10 cellular contexts compared by ENCODE assay signal in genomic region chr11:7278314-7278917, GRCh38. TPM values are rescaled to one million over a fixed set of nuclear protein-coding genes. Genes with fewer than 3 reads are reported as not detected.
DNase-seq lines count a peak whose midpoint lies in the region; ATAC-seq and TF ChIP-seq lines count a peak whose summit lies in the region.
"Had no signal": no experiment of that assay in that cellular context is flagged by ENCODE, and none has a peak within 500 bp of the region (broad histone marks: within the 10 kb centered on the region; RNA-seq: fewer than 3 reads in every experiment).

No MANE protein-coding gene starts in this region.

- H3K27ac Mint-ChIP-seq in naive thymus-derived CD4-positive, alpha-beta T cell = no peak overlapping the region

- TF ChIP-seq CTCF in fibroblast of villous mesenchyme (IDR thresholded peaks at IDR 0.05; ENCODE audit: insufficient read depth, low read depth, low read length) (peak; percentile 75), thoracic aorta (IDR thresholded peaks at IDR 0.05) (peak; percentile 32)

- H3K9me3 ChIP-seq in thoracic aorta = no peaks in the 10 kb centered on the region
- no peaks in the 10 kb centered on the region for H3K9me3 ChIP-seq in naive thymus-derived CD4-positive, alpha-beta T cell (ENCODE audit: control insufficient read depth in 2 of 3, low read length in 3 of 3)
- H3K9me3 ChIP-seq: BLaER1 treated with 17β-estradiol and CSF1 and Interleukin-3, amounts not matched to agents 10 nM and 100 nM had no signal

- no peak overlapping the region for H3K27ac ChIP-seq in thoracic aorta
- H3K27ac ChIP-seq in naive thymus-derived CD4-positive, alpha-beta T cell (ENCODE audit: low read depth, low read length) = no peak overlapping the region
- H3K27ac ChIP-seq: BLaER1 treated with 17β-estradiol and CSF1 and Interleukin-3, amounts not matched to agents 10 nM and 100 nM had no signal

- H3K27me3 Mint-ChIP-seq in naive thymus-derived CD4-positive, alpha-beta T cell = peaks cover 1 to 57% (median 28%) of the 10 kb centered on the region in 5 donors

- H3K36me3 Mint-ChIP-seq in naive thymus-derived CD4-positive, alpha-beta T cell = no peaks in the 10 kb centered on the region

- no peak overlapping the region for H3K4me3 Mint-ChIP-seq in naive thymus-derived CD4-positive, alpha-beta T cell

- intact Hi-C loops in naive thymus-derived CD4-positive, alpha-beta T cell (cut with micrococcal nuclease) = no loop called here

- CTCF ChIA-PET in naive thymus-derived CD4-positive, alpha-beta T cell (lab: Charles Lee) = no interaction called here

- no peaks in the 10 kb centered on the region for H3K4me1 ChIP-seq in thoracic aorta (ENCODE audit: control insufficient read depth in 1 of 2, low read depth in 2 of 2)
- H3K4me1 ChIP-seq in naive thymus-derived CD4-positive, alpha-beta T cell (ENCODE audit: control insufficient read depth in 2 of 2, insufficient read depth in 2 of 2, low read length in 2 of 2) = no peaks in the 10 kb centered on the region
- H3K4me1 ChIP-seq: BLaER1 treated with 17β-estradiol and CSF1 and Interleukin-3, amounts not matched to agents 10 nM and 100 nM had no signal

- H3K4me3 ChIP-seq in fibroblast of villous mesenchyme (ENCODE audit: low read depth, low read length) (no peak overlapping the region), thoracic aorta (no peak overlapping the region)
- no peak overlapping the region for H3K4me3 ChIP-seq in naive thymus-derived CD4-positive, alpha-beta T cell (ENCODE audit: low read length)
- H3K4me3 ChIP-seq: BLaER1 treated with 17β-estradiol and CSF1 and Interleukin-3, amounts not matched to agents 10 nM and 100 nM had no signal

- no peak for ATAC-seq in thoracic aorta (ENCODE audit: insufficient number of reproducible peaks, low FRiP score, low read depth)
- no peak for ATAC-seq in naive thymus-derived CD4-positive, alpha-beta T cell

- H3K36me3 ChIP-seq in thoracic aorta = no peaks in the 10 kb centered on the region
- H3K36me3 ChIP-seq in naive thymus-derived CD4-positive, alpha-beta T cell (ENCODE audit: control insufficient read depth in 2 of 3, insufficient read depth in 3 of 3, low read length in 3 of 3) = no peaks in the 10 kb centered on the region
- H3K36me3 ChIP-seq: BLaER1 treated with 17β-estradiol and CSF1 and Interleukin-3, amounts not matched to agents 10 nM and 100 nM had no signal

- no peaks in the 10 kb centered on the region for H3K4me1 Mint-ChIP-seq in naive thymus-derived CD4-positive, alpha-beta T cell

- no peaks in the 10 kb centered on the region for H3K27me3 ChIP-seq in thoracic aorta (replicated peaks; ENCODE audit: insufficient read depth)
- H3K27me3 ChIP-seq in naive thymus-derived CD4-positive, alpha-beta T cell (ENCODE audit: control insufficient read depth in 2 of 2, insufficient read depth in 2 of 2, low read length in 2 of 2) = peaks cover 3 to 8% of the 10 kb centered on the region in 2 donors
- H3K27me3 ChIP-seq: BLaER1 treated with 17β-estradiol and CSF1 and Interleukin-3, amounts not matched to agents 10 nM and 100 nM had no signal

- peaks cover 0 to 1% (median 0%) of the 10 kb centered on the region in 11 donors for H3K9me3 Mint-ChIP-seq in naive thymus-derived CD4-positive, alpha-beta T cell

- POLR2A ChIA-PET in naive thymus-derived CD4-positive, alpha-beta T cell (lab: Charles Lee) = no interaction called here

- DNase-seq in NCI-H1436 (lab: John Stamatoyannopoulos, UW) (peak; percentile 3), NCI-H1436 treated with DMSO at 0.1 percent for 48 hours (lab: John Stamatoyannopoulos, UW) (no peak), HCEC 1CT (peak; percentile 53), OCI-M1 (lab: John Stamatoyannopoulos, UW) (peak; percentile 66), fibroblast of villous mesenchyme (ENCODE audit: low read depth) (peak; percentile 41), thoracic aorta (ENCODE audit: low spot score) (no peak), NCI-H2227 treated with DMSO at 0.1 percent for 48 hours (lab: John Stamatoyannopoulos, UW) (no peak)
- no peak for DNase-seq in naive thymus-derived CD4-positive, alpha-beta T cell

RNA-seq across cellular contexts. Expression of gene SYT9, which starts 26.7 kb away (rescaled TPM):
- total RNA-seq in fibroblast of villous mesenchyme (under 0.01 TPM in 2 replicates), thoracic aorta (not detected)
- under 1 TPM in 1 of 5 experiments, not detected in 4; 0.10 TPM for total RNA-seq in naive thymus-derived CD4-positive, alpha-beta T cell
- under 1 TPM in 1 of 2 donors, not detected in 1; 0.06 TPM for polyA plus RNA-seq in naive thymus-derived CD4-positive, alpha-beta T cell
- total RNA-seq: activated CD8-positive, alpha-beta memory T cell treated with anti-CD3 and anti-CD28 coated beads for 36 hours had no signal

Comparison
In these comparisons a context has a peak if more than half of its experiments do, and no peak if none do; other contexts are left out.
1. DNase-seq: peak in NCI-H1436 (single experiment), HCEC 1CT (single experiment), OCI-M1 (single experiment) and fibroblast of villous mesenchyme (single experiment); none in NCI-H1436 treated with DMSO at 0.1 percent for 48 hours (single experiment), thoracic aorta (single experiment), NCI-H2227 treated with DMSO at 0.1 percent for 48 hours (single experiment) and naive thymus-derived CD4-positive, alpha-beta T cell (0 of 9).